Comparison of ENCODE assay signal across 18 cellular contexts in the genomic region with DNA sequence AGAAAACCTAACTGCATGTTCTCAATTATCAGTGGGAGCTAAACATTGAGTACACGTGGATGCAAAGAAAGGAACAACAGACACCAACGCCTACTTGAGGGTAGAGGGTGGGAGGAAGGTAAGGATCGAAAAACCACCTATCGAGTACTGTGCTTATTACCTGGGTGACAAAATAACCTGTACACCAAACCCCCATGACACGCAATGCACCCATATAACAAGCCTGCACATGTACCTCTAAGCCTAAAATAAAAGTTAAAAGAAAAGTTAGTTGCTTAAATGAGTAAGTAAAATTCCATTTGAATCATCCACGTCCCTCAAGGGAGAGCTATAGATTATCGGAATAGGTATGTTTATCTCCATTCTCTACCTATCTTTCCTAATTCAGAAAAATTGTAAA.
A peak's percentile ranks its signal among the peaks of the same experiment; 100 is the strongest.
DNase-seq lines count a peak whose midpoint lies in the region; FAIRE-seq and TF ChIP-seq lines count a peak whose summit lies in the region.
"Had no signal": no experiment of that assay in that cellular context is flagged by ENCODE, and none has a peak within 500 bp of the region (broad histone marks: within the 10 kb centered on the region; RNA-seq: fewer than 3 reads in every experiment).

No MANE protein-coding gene starts in this region.

- no peaks in the 10 kb centered on the region for H3K79me2 ChIP-seq in keratinocyte (ENCODE audit: control insufficient read depth, insufficient read depth, low read length)

- H3K9me1 ChIP-seq in keratinocyte (ENCODE audit: control insufficient read depth, extremely low read depth, insufficient read depth, low read length): no peaks in the 10 kb centered on the region

- H3K27me3 ChIP-seq in bronchial epithelial cell (ENCODE audit: control insufficient read depth, insufficient read depth, low read length) (no peaks in the 10 kb centered on the region), keratinocyte (ENCODE audit: control insufficient read depth, extremely low read depth, insufficient read depth, low read length) (no peaks in the 10 kb centered on the region), left ventricle myocardium inferior (ENCODE audit: low read depth) (no peaks in the 10 kb centered on the region)

- H3K4me3 ChIP-seq in bronchial epithelial cell (ENCODE audit: low read depth, low read length) (no peak overlapping the region), keratinocyte (ENCODE audit: control insufficient read depth in 2 of 3, extremely low read depth in 1 of 3, insufficient read depth in 2 of 3, low read depth in 1 of 3, low read length in 3 of 3) (no peak overlapping the region), left ventricle myocardium inferior (no peak overlapping the region)

- peaks cover 3% of the 10 kb centered on the region for H3K4me1 ChIP-seq in keratinocyte (ENCODE audit: control insufficient read depth, extremely low read depth, insufficient read depth, low read length)
- no peaks in the 10 kb centered on the region for H3K4me1 ChIP-seq in left ventricle myocardium inferior

- intact Hi-C loops in left ventricle myocardium inferior (cut with micrococcal nuclease): no loop called here

- peak overlapping the region; percentile 1 for H3K4me2 ChIP-seq in keratinocyte (ENCODE audit: control insufficient read depth, extremely low read depth, insufficient read depth, low read depth, low read length)

- no peak overlapping the region for H3K9ac ChIP-seq in keratinocyte (ENCODE audit: control insufficient read depth, extremely low read depth, insufficient read depth, low read length)

- no peak for TF ChIP-seq CTCF in bronchial epithelial cell (IDR thresholded peaks at IDR 0.05; ENCODE audit: insufficient read depth, low read length, severe bottlenecking)
- no peak for TF ChIP-seq CTCF in keratinocyte (optimal IDR thresholded peaks at IDR 0.05 in 1 of 3, IDR thresholded peaks at IDR 0.05 in 1 of 3, conservative IDR thresholded peaks at IDR 0.05 in 1 of 3; ENCODE audit: extremely low read depth in 1 of 3, insufficient read depth in 2 of 3, low read length in 3 of 3)
- TF ChIP-seq CTCF in left ventricle myocardium inferior (IDR thresholded peaks at IDR 0.05; ENCODE audit: borderline replicate concordance): no peak

- no peaks in the 10 kb centered on the region for H3K36me3 ChIP-seq in bronchial epithelial cell (ENCODE audit: control insufficient read depth, insufficient read depth, low read length)
- H3K36me3 ChIP-seq in keratinocyte (ENCODE audit: control insufficient read depth in 2 of 2, extremely low read depth in 1 of 2, insufficient read depth in 2 of 2, low read length in 2 of 2): no peaks in the 10 kb centered on the region
- no peaks in the 10 kb centered on the region for H3K36me3 ChIP-seq in left ventricle myocardium inferior

- H2AFZ ChIP-seq in keratinocyte (ENCODE audit: control insufficient read depth, low read length): no peak overlapping the region

- dilution Hi-C loops in keratinocyte (cut with MboI; ENCODE audit: extremely low pct_ligation_motif_present, low sequenced_read_pairs): no loop called here

- H3K9me3 ChIP-seq in keratinocyte (ENCODE audit: control insufficient read depth, low read depth, low read length) (no peaks in the 10 kb centered on the region), left ventricle myocardium inferior (replicated peaks) (no peaks in the 10 kb centered on the region)

- H3K27ac ChIP-seq in epithelial cell of prostate: peak overlapping the region; percentile 28
- H3K27ac ChIP-seq in keratinocyte (ENCODE audit: control insufficient read depth, insufficient read depth, low read length): no peak overlapping the region
- H3K27ac ChIP-seq in left ventricle myocardium inferior (replicated peaks): no peak overlapping the region

- DNase-seq in bronchial epithelial cell (ENCODE audit: low read depth): peak; percentile 69
- no peak for DNase-seq in epithelial cell of prostate (ENCODE audit: low read depth, low spot score)
- no peak for DNase-seq in keratinocyte (ENCODE audit: low read depth, low spot score)
- DNase-seq in stimulated activated CD4-positive, alpha-beta T cell treated with anti-CD3 and anti-CD28 coated beads, Interleukin-15, amount 100 ng/mL, for 24 hours: no peak
- DNase-seq in SIG-M5 (lab: John Stamatoyannopoulos, UW): no peak
- no peak for DNase-seq in left ventricle myocardium inferior
- DNase-seq: C1 segment of cervical spinal cord; Calu3; CD4-positive, alpha-beta memory T cell; COR-L47; DMS53; DMS79 treated with DMSO at 0.1 percent for 48 hours; GF-D8; GOT3; H7; HCEC 1CT had no signal

- H4K20me1 ChIP-seq in keratinocyte (ENCODE audit: control insufficient read depth, extremely low read depth, insufficient read depth, low read length): no peaks in the 10 kb centered on the region

- FAIRE-seq in bronchial epithelial cell (lab: Jason Lieb, UNC) (peak; percentile 55), keratinocyte (lab: Jason Lieb, UNC) (no peak)
- FAIRE-seq: GM12891, GM18507 had no signal
